ENCODE assay signal across 10 cellular contexts in the genomic region with DNA sequence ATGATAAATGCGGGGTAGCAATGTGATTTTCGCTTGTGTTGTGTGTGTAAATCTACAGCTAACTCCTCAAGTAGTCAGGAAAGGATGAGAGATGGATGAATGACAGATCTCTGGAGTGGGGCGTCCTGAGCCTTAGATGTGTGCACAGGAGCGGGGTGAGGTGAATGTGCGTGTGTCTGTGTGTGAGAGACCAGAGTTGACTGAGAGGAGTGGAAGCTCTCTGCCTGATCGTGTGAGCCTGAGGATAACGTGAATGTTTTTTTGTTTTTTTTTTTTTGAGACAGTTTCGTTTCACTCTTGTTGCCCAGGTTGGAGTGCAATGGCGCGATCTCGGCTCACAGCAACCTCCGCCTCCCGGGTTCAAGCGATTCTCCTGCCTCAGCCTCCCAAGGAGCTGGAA. TPM values are rescaled to one million over a fixed set of nuclear protein-coding genes. Genes with fewer than 3 reads are reported as not detected.
DNase-seq lines count a peak whose midpoint lies in the region; ATAC-seq and TF ChIP-seq lines count a peak whose summit lies in the region.
"Had no signal": no experiment of that assay in that cellular context is flagged by ENCODE, and none has a peak within 500 bp of the region (broad histone marks: within the 10 kb centered on the region; RNA-seq: fewer than 3 reads in every experiment).

No MANE protein-coding gene starts in this region.

- H3K27ac ChIP-seq in effector memory CD4-positive, alpha-beta T cell (ENCODE audit: insufficient read depth, low read length, poor library complexity, severe bottlenecking) = no peak overlapping the region

- H3K79me2 ChIP-seq in Loucy (ENCODE audit: insufficient read depth, low read length) = peaks cover 50% of the 10 kb centered on the region

- H3K27me3 ChIP-seq in BE2C (no peaks in the 10 kb centered on the region), Loucy (ENCODE audit: insufficient read depth, low read length, poor library complexity, severe bottlenecking) (no peaks in the 10 kb centered on the region)
- no peaks in the 10 kb centered on the region for H3K27me3 ChIP-seq in effector memory CD4-positive, alpha-beta T cell (replicated peaks; ENCODE audit: control insufficient read depth, insufficient read depth, low read length, poor library complexity, severe bottlenecking)

- ATAC-seq in natural killer cell treated with Interleukin-12 subunit alpha and Interleukin-12 subunit beta and Interleukin-15 and Interleukin-18, amount 100 ng/mL, for 72 hours = no peak
- ATAC-seq in HG03571 (IDR thresholded peaks at IDR 0.05; ENCODE audit: unreplicated experiment) = no peak

- peak overlapping the region; percentile 97 for H3K4me3 ChIP-seq in BE2C (ENCODE audit: low read depth, low read length)
- H3K4me3 ChIP-seq in Loucy (ENCODE audit: low read length, poor library complexity, severe bottlenecking) = peak overlapping the region; percentile 95
- peak overlapping the region; percentile 95 for H3K4me3 ChIP-seq in effector memory CD4-positive, alpha-beta T cell (ENCODE audit: insufficient read depth, low read depth, low read length, poor library complexity, severe bottlenecking)

- TF ChIP-seq CTCF in BE2C (IDR thresholded peaks at IDR 0.05; ENCODE audit: low read depth, low read length) (no peak), Loucy (conservative IDR thresholded peaks at IDR 0.05; ENCODE audit: low read length) (no peak)

- peaks cover 7% of the 10 kb centered on the region for H3K9me3 Mint-ChIP-seq in natural killer cell treated with Interleukin-12 subunit alpha and Interleukin-12 subunit beta and Interleukin-15 and Interleukin-18, amount 100 ng/mL, for 72 hours

- H3K4me3 Mint-ChIP-seq in natural killer cell treated with Interleukin-12 subunit alpha and Interleukin-12 subunit beta and Interleukin-15 and Interleukin-18, amount 100 ng/mL, for 72 hours = peak overlapping the region; percentile 100

- H3K36me3 ChIP-seq in BE2C = no peaks in the 10 kb centered on the region
- peaks cover 7% of the 10 kb centered on the region; the same call in 1 of the 2 replicates for H3K36me3 ChIP-seq in Loucy (ENCODE audit: insufficient read depth, low read length)
- H3K36me3 ChIP-seq in effector memory CD4-positive, alpha-beta T cell (ENCODE audit: control insufficient read depth, insufficient read depth, low read length) = peaks cover 30% of the 10 kb centered on the region

- H3K9me3 ChIP-seq in BE2C (no peaks in the 10 kb centered on the region), Loucy (ENCODE audit: insufficient read depth, low read depth, low read length) (no peaks in the 10 kb centered on the region)
- H3K9me3 ChIP-seq in effector memory CD4-positive, alpha-beta T cell (ENCODE audit: control insufficient read depth, low read length) = no peaks in the 10 kb centered on the region

- DNase-seq in BE2C (no peak), HT-29 (ENCODE audit: low spot score) (no peak), OCI-M2 (lab: John Stamatoyannopoulos, UW; ENCODE audit: unreplicated experiment) (no peak), ureter (ENCODE audit: low spot score) (no peak)
- DNase-seq in effector memory CD4-positive, alpha-beta T cell = no peak
- DNase-seq in natural killer cell treated with Interleukin-12 subunit alpha and Interleukin-12 subunit beta and Interleukin-15 and Interleukin-18, amount 100 ng/mL, for 72 hours (ENCODE audit: low spot score) = no peak
- DNase-seq: activated gamma-delta T cell treated with Interleukin-2 at 50 U/mL for 16 hours, NCI-H1436 treated with DMSO at 0.1 percent for 48 hours had no signal

- peaks cover 32 to 36% of the 10 kb centered on the region in 2 donors for H3K4me1 Mint-ChIP-seq in natural killer cell treated with Interleukin-12 subunit alpha and Interleukin-12 subunit beta and Interleukin-15 and Interleukin-18, amount 100 ng/mL, for 72 hours (ENCODE audit: low read depth in 2 of 2)

- H3K27me3 Mint-ChIP-seq in natural killer cell treated with Interleukin-12 subunit alpha and Interleukin-12 subunit beta and Interleukin-15 and Interleukin-18, amount 100 ng/mL, for 72 hours = no peaks in the 10 kb centered on the region

- H3K9ac ChIP-seq in Loucy (ENCODE audit: low read depth, low read length, poor library complexity, severe bottlenecking) = peak overlapping the region; percentile 80

- no peak overlapping the region for H2AFZ ChIP-seq in Loucy (ENCODE audit: low read length)

- peaks cover 58% of the 10 kb centered on the region for H3K36me3 Mint-ChIP-seq in natural killer cell treated with Interleukin-12 subunit alpha and Interleukin-12 subunit beta and Interleukin-15 and Interleukin-18, amount 100 ng/mL, for 72 hours

- no peaks in the 10 kb centered on the region for H3K4me1 ChIP-seq in BE2C
- peaks cover 25% of the 10 kb centered on the region for H3K4me1 ChIP-seq in Loucy (ENCODE audit: insufficient read depth, low read length, poor library complexity, severe bottlenecking)
- no peaks in the 10 kb centered on the region for H3K4me1 ChIP-seq in effector memory CD4-positive, alpha-beta T cell (ENCODE audit: control insufficient read depth, insufficient read depth, low read length, poor library complexity, severe bottlenecking)

- no peaks in the 10 kb centered on the region for H3F3A ChIP-seq in Loucy (ENCODE audit: low read depth)

- H4K20me1 ChIP-seq in Loucy (ENCODE audit: insufficient read depth, low read length, poor library complexity, severe bottlenecking) = peaks cover 5% of the 10 kb centered on the region

- H3K27ac Mint-ChIP-seq in natural killer cell treated with Interleukin-12 subunit alpha and Interleukin-12 subunit beta and Interleukin-15 and Interleukin-18, amount 100 ng/mL, for 72 hours = peak overlapping the region; percentile 97 to 99

- H3K4me2 ChIP-seq in Loucy (ENCODE audit: low read depth, low read length, poor library complexity, severe bottlenecking) = peak overlapping the region; percentile 91

- no peaks in the 10 kb centered on the region for H3K9me2 ChIP-seq in Loucy (replicated peaks; ENCODE audit: low read depth, low read length)

RNA-seq across cellular contexts. Expression of a gene that starts 0.8 kb away (rescaled TPM):
- polyA plus RNA-seq in BE2C (2012; ENCODE audit: insufficient read depth, insufficient read length, low read depth) = 10.1 TPM
- 10 to 100 TPM in 1 of 2 donors, 1 to 10 TPM in 1; 5.9 to 10.8 TPM for total RNA-seq in natural killer cell treated with Interleukin-12 subunit alpha and Interleukin-12 subunit beta and Interleukin-15 and Interleukin-18, amount 100 ng/mL, for 72 hours
- not detected in 2 replicates for total RNA-seq in HT-29 (2014; rRNA removed; shearing (Covaris generic))
- 16.2 TPM for total RNA-seq in ureter

RNA-seq across cellular contexts. Expression of a gene that starts 21.6 kb away (rescaled TPM):
- 5.9 TPM for polyA plus RNA-seq in BE2C (2012; ENCODE audit: insufficient read depth, insufficient read length, low read depth)
- total RNA-seq in natural killer cell treated with Interleukin-12 subunit alpha and Interleukin-12 subunit beta and Interleukin-15 and Interleukin-18, amount 100 ng/mL, for 72 hours = 1 to 10 TPM; 7.3 to 8.5 TPM
- total RNA-seq in HT-29 (2014; rRNA removed; shearing (Covaris generic)) = 0.41 and 0.86 TPM in 2 replicates
- 10.3 TPM for total RNA-seq in ureter
